ENCODE assay signal across 7 cellular contexts in the genomic region with DNA sequence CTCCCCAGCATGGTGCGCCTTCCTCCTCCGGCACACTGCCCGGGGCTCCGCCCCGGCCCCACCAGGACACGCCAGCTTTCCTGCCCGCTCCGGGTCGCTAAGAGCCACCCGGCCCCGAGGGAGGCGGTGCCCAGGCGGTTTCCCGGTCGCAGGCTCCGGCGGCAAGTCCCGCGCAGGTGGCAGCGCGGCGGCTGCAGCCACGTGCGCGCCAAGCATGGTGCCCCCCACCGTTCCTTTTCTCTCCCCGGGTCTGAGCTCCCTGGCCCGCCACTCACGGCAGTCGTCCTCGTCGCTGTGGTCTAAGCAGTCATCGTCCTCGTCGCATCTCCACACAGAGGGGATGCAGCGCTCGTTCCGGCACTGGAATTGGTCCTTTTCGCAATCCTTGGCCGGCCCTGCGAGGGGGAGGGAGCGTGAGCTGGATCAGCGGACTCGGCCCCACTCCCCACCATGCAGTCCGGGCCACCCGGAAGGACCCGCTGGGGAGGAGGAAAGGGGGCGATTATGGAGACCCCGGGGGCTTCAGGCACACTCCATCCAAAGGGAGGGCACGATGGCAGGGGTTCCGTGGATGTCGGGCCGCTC. TPM values are rescaled to one million over a fixed set of nuclear protein-coding genes. Genes with fewer than 3 reads are reported as not detected.
DNase-seq lines count a peak whose midpoint lies in the region; ATAC-seq, FAIRE-seq and TF ChIP-seq lines count a peak whose summit lies in the region.

No MANE protein-coding gene starts in this region.

- no peak for FAIRE-seq in urothelium cell line (lab: Jason Lieb, UNC)

- H3K4me1 ChIP-seq in ES-I3 (ENCODE audit: insufficient read depth, low read length) (peaks cover 17% of the 10 kb centered on the region; the same call in 1 of the 2 replicates), colonic mucosa (peaks cover 6% of the 10 kb centered on the region), mesodermal cell (ENCODE audit: control insufficient read depth, insufficient read depth, low read length, poor library complexity, severe bottlenecking) (peaks cover 5% of the 10 kb centered on the region)

- H3K27me3 ChIP-seq in colonic mucosa: no peaks in the 10 kb centered on the region

- no peak for TF ChIP-seq CTCF in colonic mucosa (IDR thresholded peaks at IDR 0.05)

- 0% methylated on average over 39 to 51 of the region's 53 CpGs for WGBS in mesodermal cell (ENCODE audit: insufficient coverage in 2 of 2), 2 experiments

- H3K9me3 ChIP-seq in ES-I3 (ENCODE audit: control insufficient read depth, insufficient read depth, low read length): no peaks in the 10 kb centered on the region
- no peaks in the 10 kb centered on the region for H3K9me3 ChIP-seq in colonic mucosa
- no peaks in the 10 kb centered on the region for H3K9me3 ChIP-seq in mesodermal cell (ENCODE audit: control insufficient read depth, low read length)

- H3K9ac ChIP-seq in ES-I3 (ENCODE audit: low read depth, low read length): peak overlapping the region; percentile 90
- peak overlapping the region; percentile 51 to 73 for H3K9ac ChIP-seq in colonic mucosa (ENCODE audit: low read depth in 2 of 2, low read length in 2 of 2)

- DNase-seq in colonic mucosa (peak; percentile 79), urothelium cell line (ENCODE audit: low spot score) (peak; percentile 67)

- H3K36me3 ChIP-seq in ES-I3 (ENCODE audit: insufficient read depth, low read length): peaks cover 19% of the 10 kb centered on the region
- H3K36me3 ChIP-seq in colonic mucosa: no peaks in the 10 kb centered on the region
- peaks cover 36% of the 10 kb centered on the region for H3K36me3 ChIP-seq in mesodermal cell (ENCODE audit: control insufficient read depth, insufficient read depth, low read length)

- H3K4me3 ChIP-seq in colonic mucosa: peak overlapping the region; percentile 74
- peak overlapping the region; percentile 69 for H3K4me3 ChIP-seq in mesodermal cell (ENCODE audit: extremely low read depth, insufficient read depth, low read length, poor library complexity, severe bottlenecking)

- ATAC-seq in GM19438 (IDR thresholded peaks at IDR 0.05; ENCODE audit: low read depth, unreplicated experiment) (peak; percentile 34), HG03432 (IDR thresholded peaks at IDR 0.05; ENCODE audit: unreplicated experiment) (peak; percentile 31), SK-N-SH treated with all-trans-retinoic acid at 6 μM for 48 hours (peak; percentile 54)

- H3K27ac ChIP-seq in colonic mucosa: peak overlapping the region; percentile 74
- H3K27ac ChIP-seq in mesodermal cell (ENCODE audit: low read depth, low read length, severe bottlenecking): peak overlapping the region; percentile 83

- intact Hi-C loops in colonic mucosa (cut with DNase I): no loop called here

TF ChIP-seq in SK-N-SH treated with all-trans-retinoic acid at 6 μM for 48 hours, 23 proteins besides CTCF, POLR2A, EP300 and RAD21:
- TF ChIP-seq ZNF8 (CRISPR knock-in tag; IDR thresholded peaks at IDR 0.05) (no peak), BACH2 (CRISPR knock-in tag; IDR thresholded peaks at IDR 0.05; ENCODE audit: borderline replicate concordance) (no peak), POU6F1 (CRISPR knock-in tag; IDR thresholded peaks at IDR 0.05; ENCODE audit: borderline replicate concordance, low read depth) (no peak), CSRNP3 (CRISPR knock-in tag; IDR thresholded peaks at IDR 0.05) (no peak), SNAI2 (CRISPR knock-in tag; IDR thresholded peaks at IDR 0.05) (no peak), CREB5 (CRISPR knock-in tag; IDR thresholded peaks at IDR 0.05; ENCODE audit: low read depth) (no peak), ZNF565 (CRISPR knock-in tag; conservative IDR thresholded peaks at IDR 0.05; ENCODE audit: low read depth) (no peak), RARB (CRISPR knock-in tag; IDR thresholded peaks at IDR 0.05) (no peak), ZFP3 (CRISPR knock-in tag; IDR thresholded peaks at IDR 0.05) (no peak), CSDC2 (CRISPR knock-in tag; IDR thresholded peaks at IDR 0.05) (no peak), OSR1 (CRISPR knock-in tag; IDR thresholded peaks at IDR 0.05) (no peak), PATZ1 (CRISPR knock-in tag; IDR thresholded peaks at IDR 0.05; ENCODE audit: borderline replicate concordance) (no peak), TCF4 (CRISPR knock-in tag; IDR thresholded peaks at IDR 0.05; ENCODE audit: borderline replicate concordance) (no peak), PPARA (CRISPR knock-in tag; IDR thresholded peaks at IDR 0.05; ENCODE audit: borderline replicate concordance) (no peak), ZNF70 (CRISPR knock-in tag; IDR thresholded peaks at IDR 0.05) (no peak)
- TF ChIP-seq, protein P1, sequence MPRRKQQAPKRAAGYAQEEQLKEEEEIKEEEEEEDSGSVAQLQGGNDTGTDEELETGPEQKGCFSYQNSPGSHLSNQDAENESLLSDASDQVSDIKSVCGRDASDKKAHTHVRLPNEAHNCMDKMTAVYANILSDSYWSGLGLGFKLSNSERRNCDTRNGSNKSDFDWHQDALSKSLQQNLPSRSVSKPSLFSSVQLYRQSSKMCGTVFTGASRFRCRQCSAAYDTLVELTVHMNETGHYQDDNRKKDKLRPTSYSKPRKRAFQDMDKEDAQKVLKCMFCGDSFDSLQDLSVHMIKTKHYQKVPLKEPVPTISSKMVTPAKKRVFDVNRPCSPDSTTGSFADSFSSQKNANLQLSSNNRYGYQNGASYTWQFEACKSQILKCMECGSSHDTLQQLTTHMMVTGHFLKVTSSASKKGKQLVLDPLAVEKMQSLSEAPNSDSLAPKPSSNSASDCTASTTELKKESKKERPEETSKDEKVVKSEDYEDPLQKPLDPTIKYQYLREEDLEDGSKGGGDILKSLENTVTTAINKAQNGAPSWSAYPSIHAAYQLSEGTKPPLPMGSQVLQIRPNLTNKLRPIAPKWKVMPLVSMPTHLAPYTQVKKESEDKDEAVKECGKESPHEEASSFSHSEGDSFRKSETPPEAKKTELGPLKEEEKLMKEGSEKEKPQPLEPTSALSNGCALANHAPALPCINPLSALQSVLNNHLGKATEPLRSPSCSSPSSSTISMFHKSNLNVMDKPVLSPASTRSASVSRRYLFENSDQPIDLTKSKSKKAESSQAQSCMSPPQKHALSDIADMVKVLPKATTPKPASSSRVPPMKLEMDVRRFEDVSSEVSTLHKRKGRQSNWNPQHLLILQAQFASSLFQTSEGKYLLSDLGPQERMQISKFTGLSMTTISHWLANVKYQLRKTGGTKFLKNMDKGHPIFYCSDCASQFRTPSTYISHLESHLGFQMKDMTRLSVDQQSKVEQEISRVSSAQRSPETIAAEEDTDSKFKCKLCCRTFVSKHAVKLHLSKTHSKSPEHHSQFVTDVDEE (CRISPR knock-in tag; IDR thresholded peaks at IDR 0.05): no peak
TF ChIP-seq in SK-N-SH treated with all-trans-retinoic acid at 6 μM for 48 hours: peak in this region for 0.

RNA-seq across cellular contexts. Expression of gene LRP8, which starts 1.2 kb away (rescaled TPM):
- total RNA-seq in colonic mucosa: 10 to 100 TPM in 1 of 2 donors, 1 to 10 TPM in 1; 4.7 to 15.3 TPM
- 17.9 TPM for polyA plus RNA-seq in mesodermal cell (2013, experiment 1 of 2)
- 15.1 TPM for polyA plus RNA-seq in mesodermal cell (2013, experiment 2 of 2)

Comparison
In these comparisons a context has a peak if more than half of its experiments do, and no peak if none do; other contexts are left out.
1. Peak in every context shown above with its lines: DNase-seq, ATAC-seq, H3K4me3 ChIP-seq and H3K27ac ChIP-seq.